ENCODE assay signal across 12 cellular contexts in the genomic region with DNA sequence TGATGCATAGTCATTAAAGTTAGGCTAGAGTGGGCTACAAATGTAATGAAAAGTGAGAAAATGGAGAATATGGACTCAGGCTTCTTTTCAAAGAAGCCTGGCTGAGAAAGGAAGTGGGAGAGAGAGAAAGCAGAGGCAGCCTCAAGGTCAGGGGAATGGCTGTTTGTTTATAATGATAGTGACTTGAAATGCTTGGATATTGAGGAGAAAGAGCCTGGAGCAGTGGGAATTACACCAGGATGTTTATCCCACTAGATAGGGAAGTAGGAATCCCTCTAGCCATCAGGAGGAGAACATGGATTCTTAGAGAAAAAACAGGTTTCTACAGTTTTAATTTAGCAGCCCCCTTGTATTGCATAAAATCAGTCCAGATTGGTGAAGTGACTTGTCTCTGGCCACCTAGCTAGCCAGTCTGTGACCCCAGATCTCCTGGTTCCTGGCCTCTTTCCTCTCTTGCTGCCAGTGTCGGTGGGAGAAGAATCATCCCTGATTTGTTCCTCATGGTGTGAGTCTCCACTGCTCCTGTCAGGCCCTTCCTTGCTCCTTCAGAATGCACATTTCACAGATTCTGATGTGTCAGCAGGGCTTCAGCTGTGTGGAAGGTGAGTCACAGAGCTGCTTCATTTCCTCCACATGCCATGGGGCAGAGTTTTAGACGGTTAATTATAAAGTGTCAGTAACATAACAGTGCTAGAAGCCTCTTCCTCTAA. TPM values are rescaled to one million over a fixed set of nuclear protein-coding genes. Genes with fewer than 3 reads are reported as not detected.
DNase-seq lines count a peak whose midpoint lies in the region; ATAC-seq and TF ChIP-seq lines count a peak whose summit lies in the region.
"Had no signal": no experiment of that assay in that cellular context is flagged by ENCODE, and none has a peak within 500 bp of the region (broad histone marks: within the 10 kb centered on the region; RNA-seq: fewer than 3 reads in every experiment).

No MANE protein-coding gene starts in this region.

- intact Hi-C loops in mucosa of descending colon (cut with DNase I, micrococcal nuclease) = no loop called here

- H3K4me1 ChIP-seq in MM.1S (ENCODE audit: low read length) (0 out of 2 replicates have a peak, but pooled peaks cover 6% of the 10 kb centered on the region), mucosa of descending colon (ENCODE audit: low read depth) (peaks cover 6% of the 10 kb centered on the region)
- H3K4me1 ChIP-seq: testis had no signal

- no peak overlapping the region for H3K4me3 ChIP-seq in AG10803 (ENCODE audit: low read length)
- no peak overlapping the region for H3K4me3 ChIP-seq in MM.1S (ENCODE audit: low read length)
- no peak overlapping the region for H3K4me3 ChIP-seq in epithelial cell of esophagus (ENCODE audit: low read length)
- no peak overlapping the region for H3K4me3 ChIP-seq in mucosa of descending colon
- H3K4me3 ChIP-seq: testis had no signal

- H3K4me2 ChIP-seq in MM.1S (ENCODE audit: low read depth, low read length) = no peak overlapping the region

- no peaks in the 10 kb centered on the region for H3K27me3 Mint-ChIP-seq in activated CD8-positive, alpha-beta memory T cell treated with anti-CD3 and anti-CD28 coated beads, Interleukin-2, amount 10 ng/mL, durations not matched to agents 7 days and 5 days

- CTCF ChIA-PET in activated CD8-positive, alpha-beta memory T cell treated with anti-CD3 and anti-CD28 coated beads, Interleukin-2, amount 10 ng/mL, durations not matched to agents 7 days and 5 days (lab: Charles Lee) = no interaction called here

- H3F3A ChIP-seq in MM.1S (ENCODE audit: insufficient read depth, low read length) = no peaks in the 10 kb centered on the region

- H3K36me3 ChIP-seq in MM.1S (replicated peaks; ENCODE audit: insufficient read depth, low read length) (no peaks in the 10 kb centered on the region), mucosa of descending colon (ENCODE audit: low read depth) (no peaks in the 10 kb centered on the region)

- DNase-seq in AG10803 (ENCODE audit: low read depth) (peak; percentile 82), MM.1S (peak; percentile 16), epithelial cell of esophagus (ENCODE audit: low read depth) (peak; percentile 92), mucosa of descending colon (no peak), OCI-M2 (lab: John Stamatoyannopoulos, UW; ENCODE audit: unreplicated experiment) (no peak)
- no peak for DNase-seq in activated CD8-positive, alpha-beta memory T cell treated with anti-CD3 and anti-CD28 coated beads, Interleukin-2, amount 10 ng/mL, durations not matched to agents 7 days and 5 days
- DNase-seq: aorta, COR-L47, nephron progenitor cell, testis had no signal

- no peaks in the 10 kb centered on the region for H3K9me2 ChIP-seq in MM.1S (replicated peaks; ENCODE audit: insufficient read depth, low read length)

- H3K4me3 Mint-ChIP-seq in activated CD8-positive, alpha-beta memory T cell treated with anti-CD3 and anti-CD28 coated beads, Interleukin-2, amount 10 ng/mL, durations not matched to agents 7 days and 5 days = no peak overlapping the region
- H3K4me3 Mint-ChIP-seq: nephron progenitor cell had no signal

- H3K79me2 ChIP-seq in MM.1S (ENCODE audit: low read length) = no peaks in the 10 kb centered on the region

- no peak overlapping the region for H3K27ac ChIP-seq in MM.1S (ENCODE audit: low read length)
- H3K27ac ChIP-seq: testis had no signal

- no peak overlapping the region for H2AFZ ChIP-seq in MM.1S (ENCODE audit: low read length)

- no peak overlapping the region for H3K27ac Mint-ChIP-seq in activated CD8-positive, alpha-beta memory T cell treated with anti-CD3 and anti-CD28 coated beads, Interleukin-2, amount 10 ng/mL, durations not matched to agents 7 days and 5 days
- H3K27ac Mint-ChIP-seq: nephron progenitor cell had no signal

- TF ChIP-seq CTCF in AG10803 (conservative IDR thresholded peaks at IDR 0.05; ENCODE audit: low read length) = no peak
- no peak for TF ChIP-seq CTCF in MM.1S (IDR thresholded peaks at IDR 0.05; ENCODE audit: low read length)
- TF ChIP-seq CTCF in epithelial cell of esophagus (IDR thresholded peaks at IDR 0.05; ENCODE audit: insufficient read depth, low read depth, low read length, missing control alignments) = no peak
- TF ChIP-seq CTCF in mucosa of descending colon (IDR thresholded peaks at IDR 0.05) = no peak

- H3K4me1 Mint-ChIP-seq in activated CD8-positive, alpha-beta memory T cell treated with anti-CD3 and anti-CD28 coated beads, Interleukin-2, amount 10 ng/mL, durations not matched to agents 7 days and 5 days = no peaks in the 10 kb centered on the region

- H3K9ac ChIP-seq in MM.1S (ENCODE audit: low read length) = no peak overlapping the region

- H3K9me3 Mint-ChIP-seq in activated CD8-positive, alpha-beta memory T cell treated with anti-CD3 and anti-CD28 coated beads, Interleukin-2, amount 10 ng/mL, durations not matched to agents 7 days and 5 days (ENCODE audit: low read depth) = peaks cover 12% of the 10 kb centered on the region

- no peaks in the 10 kb centered on the region for H4K20me1 ChIP-seq in MM.1S (ENCODE audit: insufficient read depth, low read length)

- H3K36me3 Mint-ChIP-seq in activated CD8-positive, alpha-beta memory T cell treated with anti-CD3 and anti-CD28 coated beads, Interleukin-2, amount 10 ng/mL, durations not matched to agents 7 days and 5 days = no peaks in the 10 kb centered on the region

- H3K9me3 ChIP-seq in MM.1S (replicated peaks; ENCODE audit: insufficient read depth, low read length) = no peaks in the 10 kb centered on the region
- peaks cover 17% of the 10 kb centered on the region for H3K9me3 ChIP-seq in mucosa of descending colon
- H3K9me3 ChIP-seq: testis had no signal

- no peaks in the 10 kb centered on the region for H3K27me3 ChIP-seq in MM.1S (replicated peaks; ENCODE audit: insufficient read depth, low read length)
- H3K27me3 ChIP-seq: testis had no signal

- ATAC-seq in mucosa of descending colon = peak; percentile 50
- no peak for ATAC-seq in activated CD8-positive, alpha-beta memory T cell treated with anti-CD3 and anti-CD28 coated beads, Interleukin-2, amount 10 ng/mL, durations not matched to agents 7 days and 5 days
- ATAC-seq in HG02623 (IDR thresholded peaks at IDR 0.05; ENCODE audit: unreplicated experiment) = no peak
- ATAC-seq in GM21786 (IDR thresholded peaks at IDR 0.05; ENCODE audit: unreplicated experiment) = no peak

RNA-seq across cellular contexts. Expression of gene SEMA6D, which starts 32.9 kb away (rescaled TPM):
- total RNA-seq in mucosa of descending colon = 10 to 100 TPM; 43.3 to 77.2 (median 48.3) TPM
- total RNA-seq in activated CD8-positive, alpha-beta memory T cell treated with anti-CD3 and anti-CD28 coated beads, Interleukin-2, amount 10 ng/mL, durations not matched to agents 7 days and 5 days = not detected

Comparison
In these comparisons a context has a peak if more than half of its experiments do, and no peak if none do; other contexts are left out.
1. DNase-seq: peak in AG10803 (single experiment), MM.1S (single experiment) and epithelial cell of esophagus (single experiment); none in mucosa of descending colon (0 of 3), OCI-M2 (single experiment) and activated CD8-positive, alpha-beta memory T cell treated with anti-CD3 and anti-CD28 coated beads, Interleukin-2, amount 10 ng/mL, durations not matched to agents 7 days and 5 days (single experiment).
2. RNA of gene SEMA6D, which starts 32.9 kb away (total RNA-seq): 43.3 to 77.2 TPM in mucosa of descending colon; not detected in activated CD8-positive, alpha-beta memory T cell treated with anti-CD3 and anti-CD28 coated beads, Interleukin-2, amount 10 ng/mL, durations not matched to agents 7 days and 5 days; every median in the first group is over 10 times any median in the second.